In genomic region chr1:203860396-203860951, GRCh38 we compare ENCODE assay signal across 1 cellular context.
TF ChIP-seq lines count a peak whose summit lies in the region.

No MANE protein-coding gene starts in this region.

TF ChIP-seq in GM23338, 12 proteins besides CTCF, POLR2A, EP300 and RAD21 (continued from another document):
- TF ChIP-seq ZNF462 (CRISPR knock-in tag; IDR thresholded peaks at IDR 0.05) (no peak), EZH2 (IDR thresholded peaks at IDR 0.05; ENCODE audit: low read depth, unreplicated experiment) (no peak), ZNF114 (CRISPR knock-in tag; IDR thresholded peaks at IDR 0.05) (no peak), STAT1 (IDR thresholded peaks at IDR 0.05; ENCODE audit: unreplicated experiment) (no peak)
